Comparison of ENCODE assay signal across 1 cellular context in the genomic region with DNA sequence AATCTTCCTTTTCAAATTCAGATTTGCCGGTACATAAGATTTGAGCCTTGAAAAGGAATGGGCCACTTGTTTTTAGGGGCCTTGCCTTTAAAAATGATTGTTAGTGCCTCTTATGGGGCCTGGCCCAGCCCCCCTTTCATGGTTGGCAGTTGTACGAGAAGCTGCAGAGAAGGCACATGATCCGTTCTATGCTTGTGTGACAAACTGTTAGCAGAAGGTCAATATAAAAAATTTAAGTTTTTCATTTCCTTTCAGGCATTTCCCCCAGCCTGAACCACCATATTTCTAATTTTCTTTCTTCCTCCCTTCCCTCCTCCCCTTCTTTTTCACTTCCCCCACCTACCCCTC.
TF ChIP-seq lines count a peak whose summit lies in the region.

No MANE protein-coding gene starts in this region.

TF ChIP-seq in WTC11, 78 proteins besides CTCF, POLR2A, EP300 and RAD21 (continued from another document):
- TF ChIP-seq, protein P1, sequence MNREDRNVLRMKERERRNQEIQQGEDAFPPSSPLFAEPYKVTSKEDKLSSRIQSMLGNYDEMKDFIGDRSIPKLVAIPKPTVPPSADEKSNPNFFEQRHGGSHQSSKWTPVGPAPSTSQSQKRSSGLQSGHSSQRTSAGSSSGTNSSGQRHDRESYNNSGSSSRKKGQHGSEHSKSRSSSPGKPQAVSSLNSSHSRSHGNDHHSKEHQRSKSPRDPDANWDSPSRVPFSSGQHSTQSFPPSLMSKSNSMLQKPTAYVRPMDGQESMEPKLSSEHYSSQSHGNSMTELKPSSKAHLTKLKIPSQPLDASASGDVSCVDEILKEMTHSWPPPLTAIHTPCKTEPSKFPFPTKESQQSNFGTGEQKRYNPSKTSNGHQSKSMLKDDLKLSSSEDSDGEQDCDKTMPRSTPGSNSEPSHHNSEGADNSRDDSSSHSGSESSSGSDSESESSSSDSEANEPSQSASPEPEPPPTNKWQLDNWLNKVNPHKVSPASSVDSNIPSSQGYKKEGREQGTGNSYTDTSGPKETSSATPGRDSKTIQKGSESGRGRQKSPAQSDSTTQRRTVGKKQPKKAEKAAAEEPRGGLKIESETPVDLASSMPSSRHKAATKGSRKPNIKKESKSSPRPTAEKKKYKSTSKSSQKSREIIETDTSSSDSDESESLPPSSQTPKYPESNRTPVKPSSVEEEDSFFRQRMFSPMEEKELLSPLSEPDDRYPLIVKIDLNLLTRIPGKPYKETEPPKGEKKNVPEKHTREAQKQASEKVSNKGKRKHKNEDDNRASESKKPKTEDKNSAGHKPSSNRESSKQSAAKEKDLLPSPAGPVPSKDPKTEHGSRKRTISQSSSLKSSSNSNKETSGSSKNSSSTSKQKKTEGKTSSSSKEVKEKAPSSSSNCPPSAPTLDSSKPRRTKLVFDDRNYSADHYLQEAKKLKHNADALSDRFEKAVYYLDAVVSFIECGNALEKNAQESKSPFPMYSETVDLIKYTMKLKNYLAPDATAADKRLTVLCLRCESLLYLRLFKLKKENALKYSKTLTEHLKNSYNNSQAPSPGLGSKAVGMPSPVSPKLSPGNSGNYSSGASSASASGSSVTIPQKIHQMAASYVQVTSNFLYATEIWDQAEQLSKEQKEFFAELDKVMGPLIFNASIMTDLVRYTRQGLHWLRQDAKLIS (CRISPR knock-in tag; IDR thresholded peaks at IDR 0.05; ENCODE audit: borderline replicate concordance) = no peak
- TF ChIP-seq NR1H2 (CRISPR knock-in tag; IDR thresholded peaks at IDR 0.05) (no peak), CREM (CRISPR knock-in tag; IDR thresholded peaks at IDR 0.05) (no peak), NR3C1 (CRISPR knock-in tag; conservative IDR thresholded peaks at IDR 0.05; ENCODE audit: low read depth) (no peak)
- TF ChIP-seq, protein P2, sequence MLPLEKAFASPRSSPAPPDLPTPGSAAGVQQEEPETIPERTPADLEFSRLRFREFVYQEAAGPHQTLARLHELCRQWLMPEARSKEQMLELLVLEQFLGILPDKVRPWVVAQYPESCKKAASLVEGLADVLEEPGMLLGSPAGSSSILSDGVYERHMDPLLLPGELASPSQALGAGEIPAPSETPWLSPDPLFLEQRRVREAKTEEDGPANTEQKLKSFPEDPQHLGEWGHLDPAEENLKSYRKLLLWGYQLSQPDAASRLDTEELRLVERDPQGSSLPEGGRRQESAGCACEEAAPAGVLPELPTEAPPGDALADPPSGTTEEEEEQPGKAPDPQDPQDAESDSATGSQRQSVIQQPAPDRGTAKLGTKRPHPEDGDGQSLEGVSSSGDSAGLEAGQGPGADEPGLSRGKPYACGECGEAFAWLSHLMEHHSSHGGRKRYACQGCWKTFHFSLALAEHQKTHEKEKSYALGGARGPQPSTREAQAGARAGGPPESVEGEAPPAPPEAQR (CRISPR knock-in tag; IDR thresholded peaks at IDR 0.05) = no peak
